Comparison of ENCODE assay signal across 9 cellular contexts in genomic region chr1:203273869-203274602, GRCh38. TPM values are rescaled to one million over a fixed set of nuclear protein-coding genes. Genes with fewer than 3 reads are reported as not detected.
DNase-seq lines count a peak whose midpoint lies in the region; ATAC-seq and TF ChIP-seq lines count a peak whose summit lies in the region.
"Had no signal": no experiment of that assay in that cellular context is flagged by ENCODE, and none has a peak within 500 bp of the region (broad histone marks: within the 10 kb centered on the region; RNA-seq: fewer than 3 reads in every experiment).

No MANE protein-coding gene starts in this region.

- peaks cover 98% of the 10 kb centered on the region for H3K4me1 ChIP-seq in OCI-LY7 (ENCODE audit: insufficient read depth, low read length, poor library complexity, severe bottlenecking)
- peaks cover 41% of the 10 kb centered on the region for H3K4me1 ChIP-seq in skeletal muscle satellite cell (ENCODE audit: control insufficient read depth, insufficient read depth, low read length)

- peaks cover 5% of the 10 kb centered on the region for H3K27me3 ChIP-seq in skeletal muscle satellite cell (ENCODE audit: control insufficient read depth, insufficient read depth, low read length)

- POLR2A ChIA-PET in OCI-LY7 (lab: Charles Lee) = interaction anchor here (1.0 to 23.3 kb wide), 4 partner anchors 34 to 62 kb away, joined by 3 to 458 read pairs (median 40); partner anchors contain the start of gene BTG2

- no peak for TF ChIP-seq CTCF in OCI-LY7 (conservative IDR thresholded peaks at IDR 0.05; ENCODE audit: low read length)

- H2AFZ ChIP-seq in OCI-LY7 (ENCODE audit: low read length) = no peak overlapping the region; the same call in 1 of the 2 replicates

- peak in 1 of 2 donors; percentile 8 for ATAC-seq in left cardiac atrium
- ATAC-seq in HG03280 (IDR thresholded peaks at IDR 0.05; ENCODE audit: unreplicated experiment) = no peak

- no peaks in the 10 kb centered on the region for H3K36me3 ChIP-seq in OCI-LY7 (ENCODE audit: insufficient read depth, low read length)
- no peaks in the 10 kb centered on the region for H3K36me3 ChIP-seq in skeletal muscle satellite cell (ENCODE audit: insufficient read depth, low read length)

- H3K9ac ChIP-seq in skeletal muscle satellite cell (ENCODE audit: low read depth, low read length) = peak overlapping the region; percentile 58

- BruUV-seq in OCI-LY7 (replicated peaks; lab: Mats Ljungman, UMichigan) = no TSS peak

- no peaks in the 10 kb centered on the region for H3K9me3 ChIP-seq in OCI-LY7 (ENCODE audit: low read length)
- H3K9me3 ChIP-seq in skeletal muscle satellite cell (replicated peaks; ENCODE audit: low read length) = no peaks in the 10 kb centered on the region

- H3K4me3 ChIP-seq in OCI-LY7 (ENCODE audit: low read depth, low read length, poor library complexity, severe bottlenecking) (peak overlapping the region; percentile 66), skeletal muscle satellite cell (ENCODE audit: low read length) (peak overlapping the region; percentile 29)

- intact Hi-C loops in OCI-LY7 (cut with micrococcal nuclease; ENCODE audit: unreplicated experiment) = loop anchor here (1.0 kb wide), 6 partner anchors 15 to 213 kb away; partner anchors contain the start of gene BTG2
- intact Hi-C loops in left cardiac atrium (cut with DNase I) = loop anchor here (1.0 to 10.0 kb wide), 6 partner anchors 33 to 232 kb away; partner anchors contain the start of gene BTG2 (in 1 of the 2)

- DNase-seq in DMS153 (lab: John Stamatoyannopoulos, UW) (peak; percentile 47), DMS153 treated with DMSO at 0.1 percent for 48 hours (lab: John Stamatoyannopoulos, UW; ENCODE audit: unreplicated experiment) (no peak), OCI-LY7 (ENCODE audit: low spot score) (peak; percentile 62), left cardiac atrium (peak; percentile 70), SW 1271 (lab: John Stamatoyannopoulos, UW) (no peak), NCI-H345 (lab: John Stamatoyannopoulos, UW) (no peak)

- no peaks in the 10 kb centered on the region for H3K9me2 ChIP-seq in OCI-LY7 (ENCODE audit: insufficient read depth, low read length)

- H3K79me2 ChIP-seq in OCI-LY7 (ENCODE audit: insufficient read depth, low read depth, low read length) = peaks cover 5% of the 10 kb centered on the region; the same call in 1 of the 2 replicates

- peak overlapping the region; percentile 96 for H3K4me2 ChIP-seq in OCI-LY7 (ENCODE audit: low read length)
- peak overlapping the region; percentile 60 for H3K4me2 ChIP-seq in skeletal muscle satellite cell (ENCODE audit: low read length)

- no peaks in the 10 kb centered on the region for H4K20me1 ChIP-seq in OCI-LY7 (ENCODE audit: insufficient read depth, low read length)

- peak overlapping the region; percentile 88 for H3K27ac ChIP-seq in OCI-LY7 (ENCODE audit: low read depth, low read length, poor library complexity, severe bottlenecking)

- CTCF ChIA-PET in OCI-LY7 (lab: Charles Lee; ENCODE audit: unreplicated experiment) = interaction anchor here (0.7 to 1.3 kb wide), 8 partner anchors 9 to 62 kb away, joined by 3 to 8 read pairs (median 4); no protein-coding TSS in a partner anchor

RNA-seq across cellular contexts. Expression of gene BTG2, which starts 31.3 kb away (rescaled TPM):
- total RNA-seq in OCI-LY7 (2014; rRNA removed; shearing (Covaris generic)) = 146 and 156 TPM in 2 replicates
- total RNA-seq in OCI-LY7 (2022) (99.5 and 102 TPM in 2 replicates), left cardiac atrium (100 to 1,000 TPM; 187 to 259 TPM)
- 6.1 and 7.0 TPM in 2 replicates for total RNA-seq in skeletal muscle satellite cell (2012; rRNA removed)

RNA-seq across cellular contexts. Expression of gene CHIT1, which starts 44.6 kb away (rescaled TPM):
- 1.9 TPM in 2 replicates for total RNA-seq in OCI-LY7 (2014; rRNA removed; shearing (Covaris generic))
- total RNA-seq in OCI-LY7 (2022) (3.6 and 4.6 TPM in 2 replicates), left cardiac atrium (1 to 10 TPM in 1 of 2 donors, under 1 TPM in 1; 0.63 to 1.3 TPM)
- not detected in 2 replicates for total RNA-seq in skeletal muscle satellite cell (2012; rRNA removed)
- total RNA-seq: kidney epithelial cell had no signal

Comparison
In these comparisons a context has a peak if more than half of its experiments do, and no peak if none do; other contexts are left out.
1. DNase-seq: peak in DMS153 (single experiment), OCI-LY7 (single experiment) and left cardiac atrium (single experiment); none in DMS153 treated with DMSO at 0.1 percent for 48 hours (single experiment), SW 1271 (0 of 2) and NCI-H345 (single experiment).